8 cellular contexts compared by ENCODE assay signal in genomic region chr11:77471520-77472234, GRCh38. TPM values are rescaled to one million over a fixed set of nuclear protein-coding genes. Genes with fewer than 3 reads are reported as not detected.
DNase-seq lines count a peak whose midpoint lies in the region; ATAC-seq lines count a peak whose summit lies in the region.

No MANE protein-coding gene starts in this region.

- no peak for ATAC-seq in HG03521 (IDR thresholded peaks at IDR 0.05; ENCODE audit: unreplicated experiment)
- no peak for ATAC-seq in HG02798 (IDR thresholded peaks at IDR 0.05; ENCODE audit: poor library complexity, unreplicated experiment)

- H3K27ac ChIP-seq in CD8-positive, alpha-beta memory T cell (ENCODE audit: low read depth, low read length), result no peak overlapping the region

- CTCF ChIA-PET in CD8-positive, alpha-beta memory T cell (lab: Charles Lee), result no interaction called here

- H3K36me3 Mint-ChIP-seq in CD8-positive, alpha-beta memory T cell, result peaks cover 0 to 4% (median 0%) of the 10 kb centered on the region in 3 donors

- H3K27ac Mint-ChIP-seq in CD8-positive, alpha-beta memory T cell, result peak overlapping the region in 4 of 8 donors; percentile 64 to 83 (median 82)

- peaks cover 8 to 25% of the 10 kb centered on the region in 2 donors for H3K27me3 Mint-ChIP-seq in CD8-positive, alpha-beta memory T cell

- POLR2A ChIA-PET in CD8-positive, alpha-beta memory T cell (lab: Charles Lee), result no interaction called here

- H3K4me1 ChIP-seq in CD8-positive, alpha-beta memory T cell (ENCODE audit: insufficient read depth, low read length), result peaks cover 4% of the 10 kb centered on the region

- no peaks in the 10 kb centered on the region for H3K27me3 ChIP-seq in CD8-positive, alpha-beta memory T cell (ENCODE audit: insufficient read depth, low read length, poor library complexity, severe bottlenecking)

- H3K36me3 ChIP-seq in CD8-positive, alpha-beta memory T cell (ENCODE audit: insufficient read depth, low read length), result no peaks in the 10 kb centered on the region

- no peaks in the 10 kb centered on the region for H3K9me3 Mint-ChIP-seq in CD8-positive, alpha-beta memory T cell

- peaks cover 7 to 14% (median 10%) of the 10 kb centered on the region in 3 donors for H3K4me1 Mint-ChIP-seq in CD8-positive, alpha-beta memory T cell

- no peak overlapping the region for H3K4me3 ChIP-seq in CD8-positive, alpha-beta memory T cell (ENCODE audit: low read length)

- peak overlapping the region in 6 of 7 donors; percentile 61 to 79 (median 70) for H3K4me3 Mint-ChIP-seq in CD8-positive, alpha-beta memory T cell

- no peak for DNase-seq in CD8-positive, alpha-beta memory T cell
- DNase-seq in HT-29 (ENCODE audit: low spot score), result peak; percentile 98
- peak; percentile 3 for DNase-seq in T follicular helper cell (ENCODE audit: low read depth)
- peak; percentile 10 for DNase-seq in germinal center (ENCODE audit: low spot score)
- peak; percentile 54 for DNase-seq in ureter (ENCODE audit: low spot score)
- no peak for DNase-seq in activated gamma-delta T cell treated with Interleukin-2 at 50 U/mL for 16 hours

- H3K9me3 ChIP-seq in CD8-positive, alpha-beta memory T cell (ENCODE audit: low read length), result no peaks in the 10 kb centered on the region

RNA-seq across cellular contexts. Expression of gene PAK1, which starts 2.2 kb away (rescaled TPM):
- total RNA-seq in CD8-positive, alpha-beta memory T cell, result 10 to 100 TPM; 25.9 to 32.1 TPM
- polyA plus RNA-seq in CD8-positive, alpha-beta memory T cell, result 9.3 TPM
- total RNA-seq in HT-29 (2014; rRNA removed; shearing (Covaris generic)), result 64.3 and 71.5 TPM in 2 replicates
- 56.7 TPM for total RNA-seq in ureter

Comparison
In these comparisons a context has a peak if more than half of its experiments do, and no peak if none do; other contexts are left out.
1. DNase-seq: peak in HT-29 (single experiment), T follicular helper cell (single experiment), germinal center (single experiment) and ureter (single experiment); none in CD8-positive, alpha-beta memory T cell (0 of 5) and activated gamma-delta T cell treated with Interleukin-2 at 50 U/mL for 16 hours (single experiment).